Comparison of ENCODE assay signal across 8 cellular contexts in the genomic region with DNA sequence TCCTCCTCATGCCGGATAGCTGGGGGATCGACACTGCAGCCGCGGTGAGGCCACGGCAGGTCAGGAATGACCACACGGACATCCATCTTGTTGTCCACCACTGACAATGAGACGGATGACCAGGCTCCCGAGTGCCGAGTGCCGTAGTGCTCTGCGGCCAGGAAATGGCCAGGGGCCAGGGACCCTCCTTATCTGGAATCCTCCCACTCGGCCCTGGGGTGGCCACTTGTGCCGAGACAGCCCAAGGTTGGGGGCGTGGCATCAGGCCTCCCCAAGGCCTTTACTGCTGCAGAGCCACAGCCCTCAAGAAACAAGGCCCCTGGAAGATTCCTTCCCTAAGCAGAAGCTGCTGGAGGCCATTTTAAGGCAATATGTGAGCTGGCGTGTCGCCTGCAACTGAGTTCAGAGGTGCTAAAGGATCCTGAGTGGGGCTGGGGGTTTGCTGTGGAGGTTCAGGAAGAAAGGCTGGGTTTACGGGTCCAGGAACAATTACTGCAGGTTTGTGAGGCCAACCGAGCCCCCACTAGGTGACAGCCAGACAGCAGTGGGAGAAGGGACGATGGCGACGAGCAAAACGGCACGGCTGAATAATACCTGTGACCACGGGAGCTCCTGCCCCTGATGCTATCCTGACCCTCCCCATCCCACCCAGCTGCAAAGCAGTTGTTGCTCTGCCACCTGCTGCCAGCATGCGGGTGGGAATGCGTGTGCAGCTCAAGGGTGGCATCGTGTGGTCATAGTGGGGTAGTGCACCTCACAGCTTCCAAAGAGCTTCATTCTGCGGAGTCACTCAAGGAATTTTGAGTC. TPM values are rescaled to one million over a fixed set of nuclear protein-coding genes. Genes with fewer than 3 reads are reported as not detected.
DNase-seq lines count a peak whose midpoint lies in the region; ATAC-seq and TF ChIP-seq lines count a peak whose summit lies in the region.

No MANE protein-coding gene starts in this region.

- peaks cover 3% of the 10 kb centered on the region for H3K27me3 ChIP-seq in A673 (replicated peaks; ENCODE audit: insufficient read depth, low read depth, low read length, poor library complexity)
- H3K27me3 ChIP-seq in OCI-LY1 (ENCODE audit: insufficient read depth, low read length) = peaks cover 3% of the 10 kb centered on the region; the same call in 1 of the 2 replicates

- H3K36me3 ChIP-seq in A673 (ENCODE audit: insufficient read depth, low read length, poor library complexity, severe bottlenecking) (no peaks in the 10 kb centered on the region), OCI-LY1 (ENCODE audit: insufficient read depth, low read length) (no peaks in the 10 kb centered on the region)

- no TSS peak for BruUV-seq in A673 (replicated peaks; lab: Mats Ljungman, UMichigan)

- CTCF ChIA-PET in A673 (lab: Charles Lee) = interaction anchor here (0.6 to 2.4 kb wide), 21 partner anchors 12 to 862 kb away, joined by 3 to 30 read pairs (median 4); no protein-coding TSS in a partner anchor

- intact Hi-C loops in A673 (cut with micrococcal nuclease; ENCODE audit: unreplicated experiment) = loop anchor here (2.0 to 5.0 kb wide), 4 partner anchors 75 to 707 kb away; partner anchors contain the start of genes ARF5 and GCC1

- H3K27ac ChIP-seq in A673 (ENCODE audit: low read depth, low read length, poor library complexity, severe bottlenecking) (no peak overlapping the region), OCI-LY1 (ENCODE audit: low read depth, low read length, poor library complexity, severe bottlenecking) (no peak overlapping the region)

- H3K9me2 ChIP-seq in OCI-LY1 (ENCODE audit: low read depth, low read length) = no peaks in the 10 kb centered on the region

- H4K20me1 ChIP-seq in OCI-LY1 (ENCODE audit: insufficient read depth, low read length) = no peaks in the 10 kb centered on the region

- peak; percentile 67 for ATAC-seq in GM18498 (IDR thresholded peaks at IDR 0.05; ENCODE audit: unreplicated experiment)
- ATAC-seq in HG03521 (IDR thresholded peaks at IDR 0.05; ENCODE audit: unreplicated experiment) = peak; percentile 57

- TF ChIP-seq CTCF in A673 (conservative IDR thresholded peaks at IDR 0.05; ENCODE audit: low read depth, low read length) (peak; percentile 97), OCI-LY1 (IDR thresholded peaks at IDR 0.05; ENCODE audit: low read length) (peak; percentile 100), epithelial cell of esophagus (IDR thresholded peaks at IDR 0.05; ENCODE audit: insufficient read depth, low read depth, low read length, missing control alignments) (peak; percentile 99)

- no peaks in the 10 kb centered on the region for H3K9me3 ChIP-seq in A673 (ENCODE audit: low read depth, low read length, poor library complexity, severe bottlenecking)
- no peaks in the 10 kb centered on the region for H3K9me3 ChIP-seq in OCI-LY1 (ENCODE audit: low read length)

- DNase-seq in A673 (ENCODE audit: low spot score) (peak; percentile 87), epithelial cell of esophagus (ENCODE audit: low read depth) (peak; percentile 80), myocyte (ENCODE audit: low read depth) (peak; percentile 93)
- peak; percentile 32 for DNase-seq in activated CD8-positive, alpha-beta memory T cell treated with anti-CD3 and anti-CD28 coated beads, Interleukin-2, amount 50 U/mL, for 24 hours (ENCODE audit: extremely low read depth)
- peak; percentile 32 to 34 for DNase-seq in stimulated activated CD8-positive, alpha-beta memory T cell treated with anti-CD3 and anti-CD28 coated beads, Interleukin-7, amount 100 ng/mL, for 1 hour (ENCODE audit: low read depth in 2 of 2)

- no peaks in the 10 kb centered on the region for H3K4me1 ChIP-seq in A673 (ENCODE audit: insufficient read depth, low read length, poor library complexity, severe bottlenecking)
- no peaks in the 10 kb centered on the region for H3K4me1 ChIP-seq in OCI-LY1 (ENCODE audit: insufficient read depth, low read length, severe bottlenecking)

- no peak overlapping the region for H3K4me3 ChIP-seq in A673 (ENCODE audit: low read depth, low read length, poor library complexity, severe bottlenecking)
- H3K4me3 ChIP-seq in OCI-LY1 (ENCODE audit: low read depth, low read length, poor library complexity, severe bottlenecking) = no peak overlapping the region
- no peak overlapping the region for H3K4me3 ChIP-seq in epithelial cell of esophagus (ENCODE audit: low read length)

- no peaks in the 10 kb centered on the region for H3K79me2 ChIP-seq in OCI-LY1 (ENCODE audit: insufficient read depth, low read length)

- H3F3A ChIP-seq in OCI-LY1 (ENCODE audit: insufficient read depth, low read length) = no peaks in the 10 kb centered on the region

- no peak overlapping the region for H2AFZ ChIP-seq in OCI-LY1 (ENCODE audit: low read length)

- POLR2A ChIA-PET in A673 (lab: Charles Lee; ENCODE audit: low non-redundant PET) = interaction anchor here (0.6 kb wide), 1 partner anchor 123 kb away, joined by 7 read pairs; no protein-coding TSS in a partner anchor

- H3K9ac ChIP-seq in OCI-LY1 (ENCODE audit: low read length) = no peak overlapping the region

- H3K4me2 ChIP-seq in OCI-LY1 (ENCODE audit: low read length) = no peak overlapping the region

RNA-seq across cellular contexts. Expression of gene LEP, which starts 31.6 kb away (rescaled TPM):
- total RNA-seq in A673 (2021) (not detected in 2 replicates), myocyte (not detected in 2 replicates)
- polyA plus RNA-seq in myocyte (2012) = 0.04 TPM

Comparison
In these comparisons a context has a peak if more than half of its experiments do, and no peak if none do; other contexts are left out.
1. DNase-seq: peak in every context shown above with its lines; median percentile 93 in myocyte; 87 in A673; 80 in epithelial cell of esophagus; 33 in stimulated activated CD8-positive, alpha-beta memory T cell treated with anti-CD3 and anti-CD28 coated beads, Interleukin-7, amount 100 ng/mL, for 1 hour; 32 in activated CD8-positive, alpha-beta memory T cell treated with anti-CD3 and anti-CD28 coated beads, Interleukin-2, amount 50 U/mL, for 24 hours.